10 cellular contexts compared by ENCODE assay signal in genomic region chr3:150469931-150470740, GRCh38.
DNase-seq lines count a peak whose midpoint lies in the region; ATAC-seq and TF ChIP-seq lines count a peak whose summit lies in the region.
"Had no signal": no experiment of that assay in that cellular context is flagged by ENCODE, and none has a peak within 500 bp of the region (broad histone marks: within the 10 kb centered on the region; RNA-seq: fewer than 3 reads in every experiment).

No MANE protein-coding gene starts in this region.

- DNase-seq in brain microvascular endothelial cell (peak; percentile 16), mesenchymal stem cell (peak; percentile 65), OCI-M1 (lab: John Stamatoyannopoulos, UW) (no peak), MV-4-11 (lab: John Stamatoyannopoulos, UW) (no peak)
- DNase-seq in stimulated activated CD4-positive, alpha-beta T cell treated with anti-CD3 and anti-CD28 coated beads, Interleukin-4, amount 100 ng/mL, for 1 hour, result no peak
- DNase-seq: Karpas-422, spleen had no signal

- no peak overlapping the region for H3K4ac ChIP-seq in mesenchymal stem cell (ENCODE audit: low read depth in 1 of 2, low read length in 2 of 2)

- H3K27ac ChIP-seq in 22Rv1, result peak overlapping the region; percentile 32; the same call in 1 of the 2 replicates
- 0 out of 2 replicates have a peak overlapping the region, but pooled peaks have one; percentile 46 for H3K27ac ChIP-seq in HUES64 (ENCODE audit: low read depth, low read length)
- H3K27ac ChIP-seq in brain microvascular endothelial cell, result peak overlapping the region; percentile 26
- peak overlapping the region; percentile 75 for H3K27ac ChIP-seq in mesenchymal stem cell (ENCODE audit: low read length, poor library complexity, severe bottlenecking)
- H3K27ac ChIP-seq: spleen had no signal

- peak overlapping the region; percentile 44 for H3K4me2 ChIP-seq in mesenchymal stem cell (ENCODE audit: low read length, poor library complexity, severe bottlenecking)

- no peak overlapping the region for H2BK120ac ChIP-seq in mesenchymal stem cell (ENCODE audit: low read depth, low read length)

- H2BK12ac ChIP-seq in mesenchymal stem cell (ENCODE audit: low read length in 2 of 2), result no peak overlapping the region

- H3K4me1 ChIP-seq in HUES64 (ENCODE audit: insufficient read depth, low read length), result peaks cover 29% of the 10 kb centered on the region; the same call in 1 of the 2 replicates
- peaks cover 1% of the 10 kb centered on the region for H3K4me1 ChIP-seq in mesenchymal stem cell (ENCODE audit: control insufficient read depth, insufficient read depth, low read depth, low read length)
- H3K4me1 ChIP-seq: spleen had no signal

- H3K36me3 ChIP-seq in HUES64 (ENCODE audit: insufficient read depth, low read length) (no peaks in the 10 kb centered on the region), brain microvascular endothelial cell (replicated peaks) (no peaks in the 10 kb centered on the region), mesenchymal stem cell (ENCODE audit: control insufficient read depth in 1 of 2, insufficient read depth in 2 of 2, low read depth in 1 of 2, low read length in 2 of 2) (peaks cover 0 to 9% of the 10 kb centered on the region in 2 experiments)
- H3K36me3 ChIP-seq: spleen had no signal

- H3K27me3 ChIP-seq in HUES64 (ENCODE audit: insufficient read depth, low read length), result no peaks in the 10 kb centered on the region
- H3K27me3 ChIP-seq in brain microvascular endothelial cell (replicated peaks), result no peaks in the 10 kb centered on the region
- no peaks in the 10 kb centered on the region for H3K27me3 ChIP-seq in mesenchymal stem cell (ENCODE audit: control insufficient read depth in 1 of 2, insufficient read depth in 1 of 2, low read length in 2 of 2)
- H3K27me3 ChIP-seq: spleen had no signal

- peak overlapping the region; percentile 19 for H2BK5ac ChIP-seq in mesenchymal stem cell (ENCODE audit: low read depth, low read length, poor library complexity, severe bottlenecking)

- 79% methylated on average over 6 of the region's 7 CpGs for WGBS in HUES64
- WGBS in mesenchymal stem cell, result 10% methylated on average over 2 of the region's 7 CpGs

- H4K8ac ChIP-seq in mesenchymal stem cell (ENCODE audit: low read length), result no peak overlapping the region

- no peak overlapping the region for H3K14ac ChIP-seq in mesenchymal stem cell (ENCODE audit: low read length in 2 of 2)

- H4K91ac ChIP-seq in mesenchymal stem cell (ENCODE audit: low read length), result no peak overlapping the region

- ATAC-seq in HG03045 (IDR thresholded peaks at IDR 0.05; ENCODE audit: unreplicated experiment), result no peak

- H3K9me3 ChIP-seq in HUES64 (ENCODE audit: insufficient read depth, low read depth, low read length) (no peaks in the 10 kb centered on the region), mesenchymal stem cell (ENCODE audit: control insufficient read depth, low read length) (no peaks in the 10 kb centered on the region)

- H3K18ac ChIP-seq in mesenchymal stem cell (ENCODE audit: low read depth in 1 of 2, low read length in 2 of 2), result no peak overlapping the region

- no peak overlapping the region for H2AFZ ChIP-seq in mesenchymal stem cell (ENCODE audit: low read depth, low read length)

- H2AK5ac ChIP-seq in mesenchymal stem cell (ENCODE audit: low read length, severe bottlenecking), result no peak overlapping the region

- in situ Hi-C loops in brain microvascular endothelial cell (cut with HindIII; ENCODE audit: low pct_ligation_motif_present, low sequenced_read_pairs), result no loop called here

- no peak overlapping the region for H3K23ac ChIP-seq in mesenchymal stem cell (ENCODE audit: low read length in 2 of 2)

- TF ChIP-seq CTCF in 22Rv1 (IDR thresholded peaks at IDR 0.05) (no peak), brain microvascular endothelial cell (IDR thresholded peaks at IDR 0.05; ENCODE audit: low read depth, low read length, missing control alignments) (no peak)

- no peaks in the 10 kb centered on the region for H3K79me1 ChIP-seq in mesenchymal stem cell (replicated peaks; ENCODE audit: low read length, poor library complexity, severe bottlenecking)

- H3K4me3 ChIP-seq in HUES64 (ENCODE audit: low read length) (no peak overlapping the region), brain microvascular endothelial cell (ENCODE audit: low read depth, low read length) (no peak overlapping the region), mesenchymal stem cell (ENCODE audit: insufficient read depth in 1 of 2, low read depth in 1 of 2, low read length in 2 of 2) (no peak overlapping the region)
- H3K4me3 ChIP-seq: spleen had no signal

- no peak overlapping the region for H3K9ac ChIP-seq in HUES64 (ENCODE audit: low read depth, low read length)
- H3K9ac ChIP-seq in mesenchymal stem cell (ENCODE audit: low read length), result peak overlapping the region; percentile 32

- no peak overlapping the region for H2BK15ac ChIP-seq in mesenchymal stem cell (ENCODE audit: low read depth, poor library complexity, severe bottlenecking)

Comparison
In these comparisons a context has a peak if more than half of its experiments do, and no peak if none do; other contexts are left out.
1. DNase-seq: peak in brain microvascular endothelial cell (single experiment) and mesenchymal stem cell (single experiment); none in OCI-M1 (single experiment), MV-4-11 (single experiment) and stimulated activated CD4-positive, alpha-beta T cell treated with anti-CD3 and anti-CD28 coated beads, Interleukin-4, amount 100 ng/mL, for 1 hour (single experiment).
2. Peak in every context shown above with its lines, with median percentiles within 50 percentile points of each other: H3K27ac ChIP-seq.